20 cellular contexts compared by ENCODE assay signal in the genomic region with DNA sequence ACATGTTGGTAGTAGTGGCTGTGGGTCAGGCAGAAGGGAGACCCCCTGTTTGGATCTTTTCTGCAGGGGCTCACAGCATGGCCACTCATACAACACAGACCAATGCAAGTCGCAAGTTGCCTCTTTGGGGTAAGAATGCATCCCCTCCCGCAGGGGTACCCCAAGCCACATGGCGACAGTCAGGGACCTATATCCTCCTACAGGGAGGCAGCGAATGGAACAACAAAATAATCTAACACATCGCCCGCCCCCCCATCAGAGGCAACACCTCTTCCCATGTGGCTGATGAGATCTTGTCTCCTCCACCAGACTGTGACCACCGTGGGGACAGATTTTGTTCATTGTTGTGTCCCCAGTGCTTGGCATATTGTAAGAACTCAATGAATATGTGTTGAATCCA. TPM values are rescaled to one million over a fixed set of nuclear protein-coding genes. Genes with fewer than 3 reads are reported as not detected.
A peak's percentile ranks its signal among the peaks of the same experiment; 100 is the strongest.
DNase-seq lines count a peak whose midpoint lies in the region; ATAC-seq and TF ChIP-seq lines count a peak whose summit lies in the region.
"Had no signal": no experiment of that assay in that cellular context is flagged by ENCODE, and none has a peak within 500 bp of the region (broad histone marks: within the 10 kb centered on the region; RNA-seq: fewer than 3 reads in every experiment).

No MANE protein-coding gene starts in this region.

- no peak overlapping the region for H3K4me3 ChIP-seq in sigmoid colon
- H3K4me3 ChIP-seq: GM12878 had no signal

- 90 to 93% methylated on average over 7 of the region's 7 CpGs for WGBS in sigmoid colon, 2 donors

- no peak for ATAC-seq in HG02981 (IDR thresholded peaks at IDR 0.05; ENCODE audit: unreplicated experiment)
- ATAC-seq in GM21786 (IDR thresholded peaks at IDR 0.05; ENCODE audit: unreplicated experiment) = no peak
- ATAC-seq: GM12878 had no signal

- H3K27ac ChIP-seq in sigmoid colon = no peak overlapping the region

- TF ChIP-seq CTCF in sigmoid colon (IDR thresholded peaks at IDR 0.05) = no peak

- peak; percentile 28 for DNase-seq in activated CD8-positive, alpha-beta memory T cell treated with anti-CD3 and anti-CD28 coated beads, Interleukin-2, amount 50 U/mL, for 48 hours
- peak; percentile 34 for DNase-seq in ecto neural progenitor cell (ENCODE audit: low spot score)
- DNase-seq in sigmoid colon = peak; percentile 15
- DNase-seq in activated CD4-positive, alpha-beta T cell treated with anti-CD3 and anti-CD28 coated beads, Interleukin-2, amount 50 U/mL, for 1 hour = no peak
- DNase-seq: ACHN; BE2C; C1 segment of cervical spinal cord; CD4-positive, CD25-positive, alpha-beta regulatory T cell; CD8-positive, alpha-beta memory T cell; COR-L47; DMS 273 treated with DMSO at 0.1 percent for 48 hours; DMS53; DND-41; EL; H9 had no signal

- no peaks in the 10 kb centered on the region for H3K36me3 ChIP-seq in sigmoid colon
- H3K36me3 ChIP-seq: BE2C had no signal

- intact Hi-C loops in sigmoid colon (cut with DNase I) = no loop called here

- no peaks in the 10 kb centered on the region for H3K27me3 ChIP-seq in sigmoid colon
- H3K27me3 ChIP-seq: BE2C had no signal

- no peaks in the 10 kb centered on the region for H3K4me1 ChIP-seq in sigmoid colon

- no peak for TF ChIP-seq POLR2A in sigmoid colon (IDR thresholded peaks at IDR 0.05)

- H3K9me3 ChIP-seq in sigmoid colon = no peaks in the 10 kb centered on the region
- H3K9me3 ChIP-seq: BE2C had no signal

- no peak for TF ChIP-seq EP300 in sigmoid colon (IDR thresholded peaks at IDR 0.05)

RNA-seq across cellular contexts. Expression of gene PNMA8B, which starts 40.7 kb away (rescaled TPM):
- 1 to 10 TPM; 1.3 to 1.9 (median 1.6) TPM for total RNA-seq in sigmoid colon
- under 1 TPM in 2 of 3 donors, not detected in 1; 0.60 to 0.95 TPM for polyA plus RNA-seq in sigmoid colon
- total RNA-seq: CD4-positive, CD25-positive, alpha-beta regulatory T cell; G401; GM12878; HepG2 had no signal
- polyA plus RNA-seq: CD8-positive, alpha-beta memory T cell; HepG2 had no signal
